ENCODE assay signal across 8 cellular contexts in genomic region chr12:127108360-127109215, GRCh38.
DNase-seq lines count a peak whose midpoint lies in the region; ATAC-seq and TF ChIP-seq lines count a peak whose summit lies in the region.

No MANE protein-coding gene starts in this region.

- H4K8ac ChIP-seq in neuronal stem cell (ENCODE audit: low read depth, low read length): no peak overlapping the region

- no peak overlapping the region for H3K23ac ChIP-seq in neuronal stem cell (ENCODE audit: low read depth, low read length, poor library complexity)

- H2BK5ac ChIP-seq in neuronal stem cell (ENCODE audit: low read length): no peak overlapping the region

- H3K9me3 ChIP-seq in fibroblast of lung (ENCODE audit: control insufficient read depth, insufficient read depth, low read depth, low read length) (no peaks in the 10 kb centered on the region), neuronal stem cell (replicated peaks in 1 of 2; ENCODE audit: control insufficient read depth in 2 of 2, insufficient read depth in 1 of 2, low read depth in 1 of 2, low read length in 2 of 2) (no peaks in the 10 kb centered on the region), uterus (no peaks in the 10 kb centered on the region)

- TF ChIP-seq POLR2A in uterus (IDR thresholded peaks at IDR 0.05): no peak

- H2AFZ ChIP-seq in fibroblast of lung (ENCODE audit: low read length) (no peak overlapping the region), neuronal stem cell (ENCODE audit: low read length) (no peak overlapping the region)

- H3K18ac ChIP-seq in neuronal stem cell (ENCODE audit: low read length): no peak overlapping the region

- DNase-seq in AG08396 (ENCODE audit: low spot score): peak; percentile 68
- DNase-seq in NCI-H748 treated with DMSO at 0.1 percent for 48 hours (lab: John Stamatoyannopoulos, UW): peak; percentile 31
- peak; percentile 23 for DNase-seq in activated T-cell treated with anti-CD3 and anti-CD28 coated beads for 4 hours
- DNase-seq in fibroblast of lung (ENCODE audit: low read depth in 2 of 2): peak; percentile 37 to 48
- peak; percentile 29 for DNase-seq in neuronal stem cell (ENCODE audit: low spot score)
- peak in 1 of 2 donors; percentile 16 for DNase-seq in uterus

- H3K14ac ChIP-seq in neuronal stem cell (ENCODE audit: low read length): no peak overlapping the region

- H3K36me3 ChIP-seq in fibroblast of lung (ENCODE audit: control insufficient read depth, insufficient read depth, low read length): no peaks in the 10 kb centered on the region
- H3K36me3 ChIP-seq in neuronal stem cell (replicated peaks in 1 of 2; ENCODE audit: control insufficient read depth in 2 of 2, insufficient read depth in 2 of 2, low read length in 2 of 2): no peaks in the 10 kb centered on the region
- H3K36me3 ChIP-seq in uterus: no peaks in the 10 kb centered on the region

- peak; percentile 44 to 67 for TF ChIP-seq CTCF in fibroblast of lung (conservative IDR thresholded peaks at IDR 0.05 in 1 of 2, IDR thresholded peaks at IDR 0.05 in 1 of 2; ENCODE audit: low read depth in 1 of 2, low read length in 2 of 2)
- peak; percentile 13 to 47 (median 42) for TF ChIP-seq CTCF in uterus (IDR thresholded peaks at IDR 0.05)

- no peak overlapping the region for H2BK120ac ChIP-seq in neuronal stem cell (ENCODE audit: low read depth, low read length)

- no peak overlapping the region for H3K4ac ChIP-seq in neuronal stem cell (ENCODE audit: low read length)

- no CpG with 5 or more reads among the region's 7 CpGs for WGBS in neuronal stem cell (ENCODE audit: extremely low coverage in 2 of 2, insufficient read length in 2 of 2, insufficient replicate concordance in 1 of 2), 2 donors

- intact Hi-C loops in uterus (cut with DNase I; ENCODE audit: low total_unique reads): no loop called here

- no peak overlapping the region for H2BK15ac ChIP-seq in neuronal stem cell (ENCODE audit: low read length)

- H3K79me2 ChIP-seq in fibroblast of lung (ENCODE audit: control insufficient read depth, insufficient read depth, low read length): no peaks in the 10 kb centered on the region

- no peaks in the 10 kb centered on the region for H3K27me3 ChIP-seq in fibroblast of lung (ENCODE audit: control insufficient read depth, insufficient read depth, low read length)
- H3K27me3 ChIP-seq in neuronal stem cell (ENCODE audit: control insufficient read depth in 3 of 3, insufficient read depth in 3 of 3, low read depth in 1 of 3, low read length in 3 of 3): no peaks in the 10 kb centered on the region
- no peaks in the 10 kb centered on the region for H3K27me3 ChIP-seq in uterus

- H2AK5ac ChIP-seq in neuronal stem cell (ENCODE audit: low read depth, low read length): no peak overlapping the region

- H4K91ac ChIP-seq in neuronal stem cell (ENCODE audit: low read depth, low read length, poor library complexity): no peak overlapping the region

- no peak overlapping the region for H3K27ac ChIP-seq in fibroblast of lung (ENCODE audit: insufficient read depth, low read length)
- H3K27ac ChIP-seq in neuronal stem cell (replicated peaks; ENCODE audit: low read length): no peak overlapping the region
- H3K27ac ChIP-seq in uterus: no peak overlapping the region

- H3K4me3 ChIP-seq in fibroblast of lung (replicated peaks in 1 of 4; ENCODE audit: control extremely low read depth in 1 of 4, insufficient read depth in 1 of 4, low read depth in 3 of 4, low read length in 4 of 4) (no peak overlapping the region), neuronal stem cell (ENCODE audit: low read length in 2 of 2) (no peak overlapping the region), uterus (no peak overlapping the region)

- H3K4me2 ChIP-seq in fibroblast of lung (ENCODE audit: extremely low read depth, insufficient read depth, low read length) (no peak overlapping the region), neuronal stem cell (ENCODE audit: insufficient read depth, low read length, poor library complexity, severe bottlenecking) (no peak overlapping the region)

- no peak overlapping the region for H2BK12ac ChIP-seq in neuronal stem cell (ENCODE audit: low read length)

- no peaks in the 10 kb centered on the region for H4K20me1 ChIP-seq in fibroblast of lung (ENCODE audit: control insufficient read depth, extremely low read depth, insufficient read depth, low read length)

- peak; percentile 90 for ATAC-seq in GM18502 (IDR thresholded peaks at IDR 0.05; ENCODE audit: poor library complexity, unreplicated experiment)
- ATAC-seq in HG03045 (IDR thresholded peaks at IDR 0.05; ENCODE audit: unreplicated experiment): peak; percentile 75

- no peak overlapping the region for H3K9ac ChIP-seq in fibroblast of lung (ENCODE audit: insufficient read depth, low read length)
- H3K9ac ChIP-seq in neuronal stem cell (ENCODE audit: low read depth, low read length, poor library complexity): no peak overlapping the region

- H3K4me1 ChIP-seq in fibroblast of lung (ENCODE audit: control insufficient read depth, extremely low read depth, insufficient read depth, low read length) (no peaks in the 10 kb centered on the region), neuronal stem cell (ENCODE audit: control insufficient read depth in 2 of 2, insufficient read depth in 1 of 2, low read depth in 1 of 2, low read length in 2 of 2) (no peaks in the 10 kb centered on the region), uterus (no peaks in the 10 kb centered on the region)

- no peaks in the 10 kb centered on the region for H3K79me1 ChIP-seq in neuronal stem cell (ENCODE audit: low read depth, low read length)
